Comparison of ENCODE assay signal across 23 cellular contexts in the genomic region with DNA sequence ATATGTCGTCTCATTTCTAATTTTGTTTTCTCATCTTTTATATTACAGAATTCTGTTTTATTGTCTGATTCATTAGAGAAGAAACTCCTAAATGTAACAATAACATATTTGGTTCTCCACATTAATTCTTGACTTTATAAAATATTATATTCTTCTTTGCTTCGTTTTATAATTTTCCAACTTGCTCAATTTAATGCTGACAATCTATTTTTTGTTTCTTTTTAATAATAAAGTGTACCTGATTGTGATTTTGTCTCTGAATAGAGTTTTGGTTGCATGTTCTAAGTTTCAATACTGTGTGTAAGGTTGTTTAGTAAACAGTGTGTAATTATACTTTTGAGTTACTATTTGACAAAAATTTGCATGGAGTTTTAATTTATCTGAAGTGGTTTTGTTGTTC.
"Had no signal": no experiment of that assay in that cellular context is flagged by ENCODE, and none has a peak within 500 bp of the region (broad histone marks: within the 10 kb centered on the region; RNA-seq: fewer than 3 reads in every experiment).

No MANE protein-coding gene starts in this region.

- H3K27ac ChIP-seq: esophagus squamous epithelium, left lung, neutrophil, pancreas, spleen, testis, tibial artery, upper lobe of left lung had no signal

- H3K27me3 ChIP-seq: esophagus squamous epithelium, left lung, neutrophil, pancreas, spleen, testis, tibial artery, upper lobe of left lung had no signal

- ATAC-seq: effector memory CD8-positive, alpha-beta T cell; left cardiac atrium; left lung; mucosa of descending colon; natural killer cell treated with Interleukin-12 subunit alpha and Interleukin-12 subunit beta and Interleukin-15 and Interleukin-18, amount 100 ng/mL, for 72 hours; pancreas; sciatic nerve; stimulated activated memory B cell treated with anti-CD40 and anti-IgM and Interleukin-4, amounts not matched to agents 10 μg/mL and 1 μg/mL and 100 μg/mL, for 72 hours; stimulated activated naive CD8-positive, alpha-beta T cell treated with anti-CD3 and anti-CD28 coated beads, Interleukin-15, Interleukin-2, amounts not matched to agents 100 U/mL and 50 U/mL, for 24 hours had no signal

- FAIRE-seq: urothelium cell line had no signal

- H3K4me3 ChIP-seq: esophagus squamous epithelium, left lung, mucosa of descending colon, pancreas, spleen, testis, tibial artery, upper lobe of left lung had no signal

- H3K36me3 ChIP-seq: esophagus squamous epithelium, left lung, neutrophil, pancreas, spleen, tibial artery, upper lobe of left lung had no signal

- H3K9me3 ChIP-seq: esophagus squamous epithelium, left lung, mucosa of descending colon, neutrophil, pancreas, spleen, testis, tibial artery, upper lobe of left lung had no signal

- DNase-seq: cortex of kidney; effector memory CD8-positive, alpha-beta T cell; erythroblast; esophagus squamous epithelium; head of caudate nucleus; left cardiac atrium; left lung; mesenchymal stem cell; mucosa of descending colon; naive B cell; pancreas; spleen; stimulated activated CD4-positive, alpha-beta T cell treated with anti-CD3 and anti-CD28 coated beads, Interleukin-4, amount 100 ng/mL, for 4 hours; stimulated activated naive CD8-positive, alpha-beta T cell treated with anti-CD3 and anti-CD28 coated beads, Interleukin-15, Interleukin-2, amounts not matched to agents 100 U/mL and 50 U/mL, for 24 hours; substantia nigra; testis; tibial artery; upper lobe of left lung had no signal
